13 cellular contexts compared by ENCODE assay signal in genomic region chr4:3136454-3136853, GRCh38.
DNase-seq lines count a peak whose midpoint lies in the region; ATAC-seq, FAIRE-seq and TF ChIP-seq lines count a peak whose summit lies in the region.
"Had no signal": no experiment of that assay in that cellular context is flagged by ENCODE, and none has a peak within 500 bp of the region (broad histone marks: within the 10 kb centered on the region; RNA-seq: fewer than 3 reads in every experiment).

No MANE protein-coding gene starts in this region.

- peak; percentile 96 for FAIRE-seq in A204.1 (lab: Jason Lieb, UNC)

- ATAC-seq in aorta (ENCODE audit: low FRiP score): no peak

- TF ChIP-seq POLR2A in suprapubic skin (IDR thresholded peaks at IDR 0.05): no peak

- intact Hi-C loops in aorta (cut with DNase I): no loop called here

- H3K4me1 ChIP-seq in suprapubic skin (no peaks in the 10 kb centered on the region), aorta (ENCODE audit: control insufficient read depth in 1 of 2, insufficient read depth in 2 of 2, low read length in 2 of 2) (no peaks in the 10 kb centered on the region)

- WGBS in suprapubic skin: 97% methylated on average over 2 of the region's 2 CpGs
- WGBS in aorta, 2 donors: 92 to 93% methylated on average over 2 of the region's 2 CpGs

- peak; percentile 4; the same call in 1 of the 2 replicates for TF ChIP-seq CTCF in WI38 (IDR thresholded peaks at IDR 0.05; ENCODE audit: low read depth, low read length)
- TF ChIP-seq CTCF in suprapubic skin (IDR thresholded peaks at IDR 0.05): no peak

- no peak for TF ChIP-seq EP300 in suprapubic skin (IDR thresholded peaks at IDR 0.05)

- H3K27ac ChIP-seq in suprapubic skin (no peak overlapping the region), aorta (ENCODE audit: low read depth in 1 of 2, low read length in 2 of 2) (no peak overlapping the region)

- H3K4me3 ChIP-seq in WI38 (ENCODE audit: low read depth, low read length) (no peak overlapping the region), suprapubic skin (no peak overlapping the region), aorta (ENCODE audit: low read length in 2 of 2) (no peak overlapping the region)

- H3K27me3 ChIP-seq in suprapubic skin (no peaks in the 10 kb centered on the region), aorta (ENCODE audit: control insufficient read depth in 1 of 2, insufficient read depth in 2 of 2, low read length in 1 of 2) (no peaks in the 10 kb centered on the region)

- H3K9me3 ChIP-seq in suprapubic skin (no peaks in the 10 kb centered on the region), aorta (ENCODE audit: control insufficient read depth, low read length) (no peaks in the 10 kb centered on the region)

- H3K36me3 ChIP-seq in suprapubic skin (peaks cover 88% of the 10 kb centered on the region), aorta (ENCODE audit: control insufficient read depth in 1 of 2, insufficient read depth in 2 of 2, low read length in 1 of 2) (peaks cover 6 to 12% of the 10 kb centered on the region in 2 donors)

- DNase-seq in GM03348 (ENCODE audit: low spot score) (peak; percentile 14), iris pigment epithelial cell (ENCODE audit: low read depth) (peak; percentile 30), NCI-H146 treated with DMSO at 0.1 percent for 48 hours (lab: John Stamatoyannopoulos, UW; ENCODE audit: unreplicated experiment) (no peak), suprapubic skin (ENCODE audit: low spot score in 2 of 2) (no peak), middle frontal gyrus (ENCODE audit: extremely low spot score, low spot score) (no peak), aorta (no peak)
- DNase-seq: activated T-cell treated with anti-CD3 and anti-CD28 coated beads for 4 hours; central memory CD4-positive, alpha-beta T cell; COR-L47; NCI-H69; T-helper 9 cell had no signal

Comparison
In these comparisons a context has a peak if more than half of its experiments do, and no peak if none do; other contexts are left out.
1. DNase-seq: peak in GM03348 (single experiment) and iris pigment epithelial cell (single experiment); none in NCI-H146 treated with DMSO at 0.1 percent for 48 hours (single experiment), suprapubic skin (0 of 2), middle frontal gyrus (single experiment) and aorta (0 of 2).